8 cellular contexts compared by ENCODE assay signal in the genomic region with DNA sequence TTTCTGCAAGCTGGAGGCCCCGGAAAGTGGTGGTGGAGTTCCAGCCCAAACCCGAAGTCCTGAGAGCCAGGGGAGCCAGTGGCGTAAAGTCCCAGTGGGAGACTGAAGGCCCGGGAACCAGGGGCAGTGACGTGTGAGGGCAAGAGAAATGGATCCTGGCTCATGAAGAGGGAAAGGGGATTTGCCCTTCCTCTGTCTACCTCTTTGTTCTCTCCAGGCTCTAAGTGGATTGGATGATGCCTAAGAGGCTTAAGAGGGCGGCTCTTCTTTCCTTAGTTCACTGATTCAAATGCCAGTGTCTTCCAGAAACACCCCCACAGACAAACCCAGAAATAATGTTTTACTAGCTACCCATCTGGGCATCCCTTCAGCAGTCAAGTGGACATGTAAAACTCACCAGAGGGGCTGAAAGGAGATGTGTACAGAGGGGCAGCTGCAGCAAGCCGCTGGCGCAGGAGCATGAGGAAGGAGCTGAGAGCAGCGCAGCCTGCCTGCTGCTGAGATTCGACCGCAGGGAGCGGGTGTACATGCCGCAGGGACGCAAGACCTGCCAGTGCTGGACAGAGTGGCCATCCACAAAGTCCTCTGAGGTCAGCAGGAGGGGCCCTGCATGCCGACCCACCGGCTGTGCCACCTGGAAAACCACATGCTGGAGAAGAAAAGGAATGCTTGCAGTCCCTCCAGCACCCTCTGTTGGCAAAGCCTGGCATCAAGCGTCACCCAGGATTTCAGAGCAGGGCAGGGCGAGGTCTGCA. TPM values are rescaled to one million over a fixed set of nuclear protein-coding genes. Genes with fewer than 3 reads are reported as not detected.
DNase-seq lines count a peak whose midpoint lies in the region; ATAC-seq and TF ChIP-seq lines count a peak whose summit lies in the region.

No MANE protein-coding gene starts in this region.

- H3K9ac ChIP-seq in Loucy (ENCODE audit: low read depth, low read length, poor library complexity, severe bottlenecking), result no peak overlapping the region

- H3K9me3 Mint-ChIP-seq in activated CD4-positive, alpha-beta memory T cell treated with anti-CD3 and anti-CD28 coated beads for 36 hours, result peaks cover 20% of the 10 kb centered on the region
- peaks cover 5% of the 10 kb centered on the region for H3K9me3 Mint-ChIP-seq in activated CD4-positive, alpha-beta memory T cell treated with anti-CD3 and anti-CD28 coated beads, Interleukin-2, amount 10 ng/mL, durations not matched to agents 7 days and 5 days
- H3K9me3 Mint-ChIP-seq in T-cell, result peaks cover 4 to 15% (median 13%) of the 10 kb centered on the region in 3 donors

- H3F3A ChIP-seq in Loucy (ENCODE audit: low read depth), result no peaks in the 10 kb centered on the region

- POLR2A ChIA-PET in activated CD4-positive, alpha-beta memory T cell treated with anti-CD3 and anti-CD28 coated beads for 36 hours (lab: Charles Lee), result no interaction called here
- POLR2A ChIA-PET in activated CD4-positive, alpha-beta memory T cell treated with anti-CD3 and anti-CD28 coated beads, Interleukin-2, amount 10 ng/mL, durations not matched to agents 7 days and 5 days (lab: Charles Lee), result no interaction called here
- POLR2A ChIA-PET in T-cell (lab: Charles Lee), result no interaction called here

- H2AFZ ChIP-seq in Loucy (ENCODE audit: low read length), result no peak overlapping the region

- TF ChIP-seq CTCF in Loucy (conservative IDR thresholded peaks at IDR 0.05; ENCODE audit: low read length), result peak; percentile 67
- TF ChIP-seq CTCF in foreskin keratinocyte (conservative IDR thresholded peaks at IDR 0.05), result peak; percentile 77
- no peak for TF ChIP-seq CTCF in ovary (IDR thresholded peaks at IDR 0.05)

- H3K36me3 ChIP-seq in Loucy (ENCODE audit: insufficient read depth, low read length) (no peaks in the 10 kb centered on the region), ovary (no peaks in the 10 kb centered on the region)
- H3K36me3 ChIP-seq in effector memory CD4-positive, alpha-beta T cell (ENCODE audit: control insufficient read depth, insufficient read depth, low read length), result no peaks in the 10 kb centered on the region

- H3K27me3 ChIP-seq in Loucy (ENCODE audit: insufficient read depth, low read length, poor library complexity, severe bottlenecking) (no peaks in the 10 kb centered on the region), foreskin keratinocyte (no peaks in the 10 kb centered on the region), ovary (no peaks in the 10 kb centered on the region)
- no peaks in the 10 kb centered on the region for H3K27me3 ChIP-seq in effector memory CD4-positive, alpha-beta T cell (replicated peaks; ENCODE audit: control insufficient read depth, insufficient read depth, low read length, poor library complexity, severe bottlenecking)

- H3K27ac Mint-ChIP-seq in activated CD4-positive, alpha-beta memory T cell treated with anti-CD3 and anti-CD28 coated beads for 36 hours, result no peak overlapping the region
- no peak overlapping the region for H3K27ac Mint-ChIP-seq in activated CD4-positive, alpha-beta memory T cell treated with anti-CD3 and anti-CD28 coated beads, Interleukin-2, amount 10 ng/mL, durations not matched to agents 7 days and 5 days
- H3K27ac Mint-ChIP-seq in T-cell, result peak overlapping the region in 1 of 2 donors; percentile 50

- H3K27me3 Mint-ChIP-seq in activated CD4-positive, alpha-beta memory T cell treated with anti-CD3 and anti-CD28 coated beads for 36 hours, result no peaks in the 10 kb centered on the region
- H3K27me3 Mint-ChIP-seq in activated CD4-positive, alpha-beta memory T cell treated with anti-CD3 and anti-CD28 coated beads, Interleukin-2, amount 10 ng/mL, durations not matched to agents 7 days and 5 days, result no peaks in the 10 kb centered on the region
- no peaks in the 10 kb centered on the region for H3K27me3 Mint-ChIP-seq in T-cell

- H3K4me2 ChIP-seq in Loucy (ENCODE audit: low read depth, low read length, poor library complexity, severe bottlenecking), result no peak overlapping the region

- H3K4me1 Mint-ChIP-seq in activated CD4-positive, alpha-beta memory T cell treated with anti-CD3 and anti-CD28 coated beads for 36 hours (ENCODE audit: low read depth), result peaks cover 80% of the 10 kb centered on the region
- peaks cover 27% of the 10 kb centered on the region for H3K4me1 Mint-ChIP-seq in activated CD4-positive, alpha-beta memory T cell treated with anti-CD3 and anti-CD28 coated beads, Interleukin-2, amount 10 ng/mL, durations not matched to agents 7 days and 5 days
- H3K4me1 Mint-ChIP-seq in T-cell, result peaks cover 87 to 88% (median 87%) of the 10 kb centered on the region in 3 donors

- H3K9me3 ChIP-seq in Loucy (ENCODE audit: insufficient read depth, low read depth, low read length) (no peaks in the 10 kb centered on the region), ovary (peaks cover 0 to 3% of the 10 kb centered on the region in 2 donors)
- no peaks in the 10 kb centered on the region for H3K9me3 ChIP-seq in effector memory CD4-positive, alpha-beta T cell (ENCODE audit: control insufficient read depth, low read length)

- intact Hi-C loops in activated CD4-positive, alpha-beta memory T cell treated with anti-CD3 and anti-CD28 coated beads for 36 hours (cut with micrococcal nuclease), result loop anchor here (10.0 kb wide), 1 partner anchor 171 kb away; no protein-coding TSS in a partner anchor
- intact Hi-C loops in ovary (cut with DNase I), result no loop called here

- H4K20me1 ChIP-seq in Loucy (ENCODE audit: insufficient read depth, low read length, poor library complexity, severe bottlenecking), result peaks cover 69% of the 10 kb centered on the region

- H3K4me3 ChIP-seq in Loucy (ENCODE audit: low read length, poor library complexity, severe bottlenecking), result no peak overlapping the region
- H3K4me3 ChIP-seq in ovary, result no peak overlapping the region
- no peak overlapping the region for H3K4me3 ChIP-seq in effector memory CD4-positive, alpha-beta T cell (ENCODE audit: insufficient read depth, low read depth, low read length, poor library complexity, severe bottlenecking)

- ATAC-seq in T-cell (replicated peaks in 1 of 4), result peak in 2 of 4 experiments; percentile 44 to 48
- peak; percentile 59 for ATAC-seq in foreskin keratinocyte
- ATAC-seq in GM21526 (IDR thresholded peaks at IDR 0.05; ENCODE audit: low FRiP score, unreplicated experiment), result no peak

- H3K36me3 Mint-ChIP-seq in activated CD4-positive, alpha-beta memory T cell treated with anti-CD3 and anti-CD28 coated beads for 36 hours, result peaks cover 8% of the 10 kb centered on the region
- peaks cover 6% of the 10 kb centered on the region for H3K36me3 Mint-ChIP-seq in activated CD4-positive, alpha-beta memory T cell treated with anti-CD3 and anti-CD28 coated beads, Interleukin-2, amount 10 ng/mL, durations not matched to agents 7 days and 5 days (ENCODE audit: low read depth)
- H3K36me3 Mint-ChIP-seq in T-cell, result peaks cover 17% of the 10 kb centered on the region

- H3K79me2 ChIP-seq in Loucy (ENCODE audit: insufficient read depth, low read length), result peaks cover 94% of the 10 kb centered on the region

- 65 to 74% (median 70%) methylated on average over 18 of the region's 18 CpGs for WGBS in ovary, 3 donors

- CTCF ChIA-PET in activated CD4-positive, alpha-beta memory T cell treated with anti-CD3 and anti-CD28 coated beads for 36 hours (lab: Charles Lee), result no interaction called here
- CTCF ChIA-PET in activated CD4-positive, alpha-beta memory T cell treated with anti-CD3 and anti-CD28 coated beads, Interleukin-2, amount 10 ng/mL, durations not matched to agents 7 days and 5 days (lab: Charles Lee), result no interaction called here
- CTCF ChIA-PET in T-cell (lab: Charles Lee), result interaction anchor here in 1 of 2 donors (0.6 kb wide), 1 partner anchor 15 kb away, joined by 4 read pairs; no protein-coding TSS in a partner anchor

- DNase-seq in activated CD4-positive, alpha-beta memory T cell treated with anti-CD3 and anti-CD28 coated beads for 36 hours, result peak; percentile 44
- no peak for DNase-seq in activated CD4-positive, alpha-beta memory T cell treated with anti-CD3 and anti-CD28 coated beads, Interleukin-2, amount 10 ng/mL, durations not matched to agents 7 days and 5 days
- DNase-seq in T-cell, result peak in 20 of 34 experiments; percentile 4 to 30 (median 17)
- peak in 1 of 2 donors; percentile 57 for DNase-seq in foreskin keratinocyte
- peak; percentile 20 to 60 (median 31) for DNase-seq in ovary
- no peak for DNase-seq in effector memory CD4-positive, alpha-beta T cell

- no peak for TF ChIP-seq POLR2A in ovary (IDR thresholded peaks at IDR 0.05)

- H3K4me1 ChIP-seq in Loucy (ENCODE audit: insufficient read depth, low read length, poor library complexity, severe bottlenecking) (peaks cover 12% of the 10 kb centered on the region), foreskin keratinocyte (peaks cover 34% of the 10 kb centered on the region), ovary (ENCODE audit: insufficient read depth) (peaks cover 15% of the 10 kb centered on the region)
- peaks cover 9% of the 10 kb centered on the region for H3K4me1 ChIP-seq in effector memory CD4-positive, alpha-beta T cell (ENCODE audit: control insufficient read depth, insufficient read depth, low read length, poor library complexity, severe bottlenecking)

- TF ChIP-seq EP300 in ovary (IDR thresholded peaks at IDR 0.05), result no peak

- no peak overlapping the region for H3K4me3 Mint-ChIP-seq in activated CD4-positive, alpha-beta memory T cell treated with anti-CD3 and anti-CD28 coated beads for 36 hours
- H3K4me3 Mint-ChIP-seq in activated CD4-positive, alpha-beta memory T cell treated with anti-CD3 and anti-CD28 coated beads, Interleukin-2, amount 10 ng/mL, durations not matched to agents 7 days and 5 days, result no peak overlapping the region
- peak overlapping the region in 1 of 3 donors; percentile 7 for H3K4me3 Mint-ChIP-seq in T-cell

- no peak overlapping the region for H3K27ac ChIP-seq in foreskin keratinocyte
- no peak overlapping the region for H3K27ac ChIP-seq in ovary
- H3K27ac ChIP-seq in effector memory CD4-positive, alpha-beta T cell (ENCODE audit: insufficient read depth, low read length, poor library complexity, severe bottlenecking), result no peak overlapping the region

- no peaks in the 10 kb centered on the region for H3K9me2 ChIP-seq in Loucy (replicated peaks; ENCODE audit: low read depth, low read length)

RNA-seq across cellular contexts. Expression of a gene that starts 29.5 kb away (rescaled TPM):
- total RNA-seq in activated CD4-positive, alpha-beta memory T cell treated with anti-CD3 and anti-CD28 coated beads for 36 hours, result 10 to 100 TPM; 22.4 to 24.4 TPM
- total RNA-seq in activated CD4-positive, alpha-beta memory T cell treated with anti-CD3 and anti-CD28 coated beads, Interleukin-2, amount 10 ng/mL, durations not matched to agents 7 days and 5 days, result 10 to 100 TPM; 27.5 to 30.5 TPM
- total RNA-seq in T-cell, result 10 to 100 TPM; 24.7 to 36.8 (median 30.2) TPM
- 38.4 and 40.8 TPM in 2 replicates for total RNA-seq in foreskin keratinocyte
- 10.5 and 11.0 TPM in 2 replicates for polyA plus RNA-seq in foreskin keratinocyte
- total RNA-seq in ovary, result 10 to 100 TPM; 22.7 to 71.3 (median 55.7) TPM
- polyA plus RNA-seq in ovary, result 10 to 100 TPM in 1 of 2 donors, 1 to 10 TPM in 1; 9.9 to 27.6 TPM

Comparison
In these comparisons a context has a peak if more than half of its experiments do, and no peak if none do; other contexts are left out.
1. DNase-seq: peak in activated CD4-positive, alpha-beta memory T cell treated with anti-CD3 and anti-CD28 coated beads for 36 hours (single experiment), T-cell (20 of 34) and ovary (5 of 5); none in activated CD4-positive, alpha-beta memory T cell treated with anti-CD3 and anti-CD28 coated beads, Interleukin-2, amount 10 ng/mL, durations not matched to agents 7 days and 5 days (single experiment) and effector memory CD4-positive, alpha-beta T cell (0 of 3).
2. CTCF ChIP-seq: peak in Loucy (single experiment) and foreskin keratinocyte (single experiment); none in ovary (0 of 3).